Comparison of ENCODE assay signal across 8 cellular contexts in genomic region chr10:99711129-99711719, GRCh38. TPM values are rescaled to one million over a fixed set of nuclear protein-coding genes. Genes with fewer than 3 reads are reported as not detected.
A peak's percentile ranks its signal among the peaks of the same experiment; 100 is the strongest.
DNase-seq lines count a peak whose midpoint lies in the region; ATAC-seq, FAIRE-seq and TF ChIP-seq lines count a peak whose summit lies in the region.

No MANE protein-coding gene starts in this region.

- H3K4ac ChIP-seq in mesenchymal stem cell (ENCODE audit: low read depth in 1 of 2, low read length in 2 of 2) = no peak overlapping the region

- H4K8ac ChIP-seq in mesenchymal stem cell (ENCODE audit: low read length) = no peak overlapping the region

- peak; percentile 46 for ATAC-seq in HG03108 (IDR thresholded peaks at IDR 0.05; ENCODE audit: unreplicated experiment)
- peak; percentile 85 for ATAC-seq in RWPE2 (ENCODE audit: low read depth)
- no peak for ATAC-seq in GM19467 (IDR thresholded peaks at IDR 0.05; ENCODE audit: unreplicated experiment)

- no peaks in the 10 kb centered on the region for H3K27me3 ChIP-seq in RWPE2 (ENCODE audit: insufficient read depth, poor library complexity, severe bottlenecking)
- no peaks in the 10 kb centered on the region for H3K27me3 ChIP-seq in mesenchymal stem cell (ENCODE audit: control insufficient read depth in 1 of 2, insufficient read depth in 1 of 2, low read length in 2 of 2)

- H3K9me3 ChIP-seq in RWPE2 (ENCODE audit: severe bottlenecking) (no peaks in the 10 kb centered on the region), mesenchymal stem cell (ENCODE audit: control insufficient read depth, low read length) (no peaks in the 10 kb centered on the region)

- no peak overlapping the region for H3K9ac ChIP-seq in mesenchymal stem cell (ENCODE audit: low read length)

- no peak overlapping the region for H2BK12ac ChIP-seq in mesenchymal stem cell (ENCODE audit: low read length in 2 of 2)

- H2BK120ac ChIP-seq in mesenchymal stem cell (ENCODE audit: low read depth, low read length) = no peak overlapping the region

- H3K79me1 ChIP-seq in mesenchymal stem cell (replicated peaks; ENCODE audit: low read length, poor library complexity, severe bottlenecking) = peaks cover 8% of the 10 kb centered on the region

- TF ChIP-seq CTCF in RWPE2 (IDR thresholded peaks at IDR 0.05; ENCODE audit: poor library complexity, severe bottlenecking) = peak; percentile 78

- H2BK5ac ChIP-seq in mesenchymal stem cell (ENCODE audit: low read depth, low read length, poor library complexity, severe bottlenecking) = no peak overlapping the region

- H4K91ac ChIP-seq in mesenchymal stem cell (ENCODE audit: low read length) = no peak overlapping the region

- H2AFZ ChIP-seq in mesenchymal stem cell (ENCODE audit: low read depth, low read length) = no peak overlapping the region

- H3K4me2 ChIP-seq in mesenchymal stem cell (ENCODE audit: low read length, poor library complexity, severe bottlenecking) = no peak overlapping the region

- H3K23ac ChIP-seq in mesenchymal stem cell (ENCODE audit: low read length in 2 of 2) = no peak overlapping the region

- no peak overlapping the region for H3K4me3 ChIP-seq in RWPE2 (ENCODE audit: severe bottlenecking)
- no peak overlapping the region for H3K4me3 ChIP-seq in mesenchymal stem cell (ENCODE audit: insufficient read depth in 1 of 2, low read depth in 1 of 2, low read length in 2 of 2)

- DNase-seq in DMS53 treated with DMSO at 0.1 percent for 48 hours (lab: John Stamatoyannopoulos, UW; ENCODE audit: unreplicated experiment) = peak; percentile 45
- no peak for DNase-seq in RWPE2 (ENCODE audit: low spot score)
- DNase-seq in dermis microvascular lymphatic vessel endothelial cell (ENCODE audit: low read depth in 2 of 2) = peak; percentile 38 to 65
- peak; percentile 65 for DNase-seq in mesenchymal stem cell
- no peak for DNase-seq in NCI-H187 (lab: John Stamatoyannopoulos, UW)

- no peak overlapping the region for H3K27ac ChIP-seq in RWPE2 (ENCODE audit: poor library complexity, severe bottlenecking)
- no peak overlapping the region for H3K27ac ChIP-seq in mesenchymal stem cell (ENCODE audit: low read length, poor library complexity, severe bottlenecking)

- H2BK15ac ChIP-seq in mesenchymal stem cell (ENCODE audit: low read depth, poor library complexity, severe bottlenecking) = no peak overlapping the region

- H3K14ac ChIP-seq in mesenchymal stem cell (ENCODE audit: low read length in 2 of 2) = no peak overlapping the region

- H3K4me1 ChIP-seq in RWPE2 (ENCODE audit: insufficient read depth, poor library complexity, severe bottlenecking) = peaks cover 7% of the 10 kb centered on the region
- peaks cover 1% of the 10 kb centered on the region for H3K4me1 ChIP-seq in mesenchymal stem cell (ENCODE audit: control insufficient read depth, insufficient read depth, low read depth, low read length)

- FAIRE-seq in A204.1 (lab: Jason Lieb, UNC) = peak; percentile 93

- no peak overlapping the region for H3K18ac ChIP-seq in mesenchymal stem cell (ENCODE audit: low read depth in 1 of 2, low read length in 2 of 2)

- no peak overlapping the region for H2AK5ac ChIP-seq in mesenchymal stem cell (ENCODE audit: low read length, severe bottlenecking)

- H3K36me3 ChIP-seq in RWPE2 (ENCODE audit: low read depth) (peaks cover 97% of the 10 kb centered on the region), mesenchymal stem cell (ENCODE audit: control insufficient read depth in 1 of 2, insufficient read depth in 2 of 2, low read depth in 1 of 2, low read length in 2 of 2) (peaks cover 21 to 82% of the 10 kb centered on the region in 2 experiments)

RNA-seq across cellular contexts. Expression of gene COX15, which starts 20.7 kb away (rescaled TPM):
- total RNA-seq in dermis microvascular lymphatic vessel endothelial cell = 26.3 and 36.1 TPM in 2 replicates
- 13.5 TPM for polyA plus RNA-seq in mesenchymal stem cell (2013, experiment 1 of 2)
- polyA plus RNA-seq in mesenchymal stem cell (2013, experiment 2 of 2) = 13.4 TPM

RNA-seq across cellular contexts. Expression of gene CUTC, which starts 20.8 kb away (rescaled TPM):
- total RNA-seq in dermis microvascular lymphatic vessel endothelial cell = 16.9 and 19.8 TPM in 2 replicates
- polyA plus RNA-seq in mesenchymal stem cell (2013, experiment 1 of 2) = 11.2 TPM
- 11.2 TPM for polyA plus RNA-seq in mesenchymal stem cell (2013, experiment 2 of 2)

RNA-seq across cellular contexts. Expression of gene ENTPD7, which starts 51.9 kb away (rescaled TPM):
- total RNA-seq in dermis microvascular lymphatic vessel endothelial cell = 18.4 and 20.7 TPM in 2 replicates
- polyA plus RNA-seq in mesenchymal stem cell (2013, experiment 1 of 2) = 16.1 TPM
- 16.0 TPM for polyA plus RNA-seq in mesenchymal stem cell (2013, experiment 2 of 2)

Comparison
In these comparisons a context has a peak if more than half of its experiments do, and no peak if none do; other contexts are left out.
1. DNase-seq: peak in DMS53 treated with DMSO at 0.1 percent for 48 hours (single experiment), dermis microvascular lymphatic vessel endothelial cell (2 of 2) and mesenchymal stem cell (single experiment); none in RWPE2 (single experiment) and NCI-H187 (0 of 2).